In the genomic region with DNA sequence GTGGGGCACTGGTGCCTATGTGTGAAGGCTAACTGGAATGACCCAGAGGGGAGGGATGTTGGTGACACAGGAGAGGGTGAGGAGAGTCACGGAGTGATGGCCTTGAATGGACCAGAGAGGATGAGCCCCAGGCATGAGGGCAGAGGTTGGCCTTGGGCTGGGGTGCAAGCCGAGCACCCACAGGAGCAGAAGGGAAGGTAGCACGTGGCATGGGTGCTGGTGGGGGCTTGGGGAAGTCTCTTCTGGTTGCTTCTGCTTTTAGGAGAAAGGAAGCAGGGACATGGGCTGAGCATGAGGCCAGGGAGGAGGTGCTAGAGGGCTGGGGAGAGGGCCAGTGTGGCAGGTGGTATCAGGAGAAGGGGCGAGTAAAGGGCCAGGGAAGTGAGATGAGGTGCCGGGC, we compare ENCODE assay signal across 20 cellular contexts.
"Had no signal": no experiment of that assay in that cellular context is flagged by ENCODE, and none has a peak within 500 bp of the region (broad histone marks: within the 10 kb centered on the region; RNA-seq: fewer than 3 reads in every experiment).

No MANE protein-coding gene starts in this region.

- H3K4me1 Mint-ChIP-seq: activated CD4-positive, alpha-beta T cell treated with anti-CD3 and anti-CD28 coated beads, Interleukin-2, amount 10 ng/mL, durations not matched to agents 7 days and 5 days; activated CD8-positive, alpha-beta memory T cell treated with anti-CD3 and anti-CD28 coated beads, Interleukin-2, amount 10 ng/mL, durations not matched to agents 7 days and 5 days; activated naive CD8-positive, alpha-beta T cell treated with anti-CD3 and anti-CD28 coated beads, Interleukin-2, amount 50 U/mL, for 24 hours; nephron had no signal

- H3K4me1 ChIP-seq: suprapubic skin, tibial nerve, uterus had no signal

- H3K27me3 ChIP-seq: cardiac muscle cell, spleen, stomach, suprapubic skin, tibial nerve, uterus had no signal

- H3K9me3 ChIP-seq: spleen, stomach, suprapubic skin, tibial nerve, uterus had no signal

- H3K27me3 Mint-ChIP-seq: activated CD8-positive, alpha-beta memory T cell treated with anti-CD3 and anti-CD28 coated beads, Interleukin-2, amount 10 ng/mL, durations not matched to agents 7 days and 5 days had no signal

- ATAC-seq: activated CD8-positive, alpha-beta memory T cell treated with anti-CD3 and anti-CD28 coated beads, Interleukin-2, amount 10 ng/mL, durations not matched to agents 7 days and 5 days; activated CD8-positive, alpha-beta T cell treated with anti-CD3 and anti-CD28 coated beads for 36 hours had no signal

- H3K27ac Mint-ChIP-seq: activated CD4-positive, alpha-beta T cell treated with anti-CD3 and anti-CD28 coated beads, Interleukin-2, amount 10 ng/mL, durations not matched to agents 7 days and 5 days; activated CD8-positive, alpha-beta memory T cell treated with anti-CD3 and anti-CD28 coated beads, Interleukin-2, amount 10 ng/mL, durations not matched to agents 7 days and 5 days; activated CD8-positive, alpha-beta T cell treated with anti-CD3 and anti-CD28 coated beads for 36 hours; activated naive CD8-positive, alpha-beta T cell treated with anti-CD3 and anti-CD28 coated beads, Interleukin-2, amount 50 U/mL, for 24 hours; nephron had no signal

- H3K36me3 Mint-ChIP-seq: activated CD8-positive, alpha-beta memory T cell treated with anti-CD3 and anti-CD28 coated beads, Interleukin-2, amount 10 ng/mL, durations not matched to agents 7 days and 5 days had no signal

- H3K27ac ChIP-seq: cardiac muscle cell, epithelial cell of prostate, stomach, suprapubic skin, tibial nerve, uterus, WERI-Rb-1 had no signal

- DNase-seq: activated CD4-positive, alpha-beta T cell treated with anti-CD3 and anti-CD28 coated beads, Interleukin-2, amount 10 ng/mL, durations not matched to agents 7 days and 5 days; activated CD4-positive, CD25-positive, alpha-beta regulatory T cell treated with anti-CD3 and anti-CD28 coated beads, Interleukin-2, amount 50 U/mL, for 72 hours; activated CD8-positive, alpha-beta memory T cell treated with anti-CD3 and anti-CD28 coated beads, Interleukin-2, amount 10 ng/mL, durations not matched to agents 7 days and 5 days; activated CD8-positive, alpha-beta T cell treated with anti-CD3 and anti-CD28 coated beads for 36 hours; activated effector memory CD4-positive, alpha-beta T cell treated with anti-CD3 and anti-CD28 coated beads, Interleukin-2, amount 50 U/mL, for 16 hours; activated naive CD4-positive, alpha-beta T cell treated with anti-CD3 and anti-CD28 coated beads, Interleukin-2, amount 50 U/mL, for 16 hours; activated naive CD8-positive, alpha-beta T cell treated with anti-CD3 and anti-CD28 coated beads, Interleukin-2, amount 50 U/mL, for 24 hours; activated T-cell treated with anti-CD3 and anti-CD28 coated beads for 4 hours; mammary epithelial cell; midbrain; spleen; stimulated activated CD4-positive, alpha-beta T cell treated with anti-CD3 and anti-CD28 coated beads, Interleukin-4, amount 100 ng/mL, for 1 hour; stomach; uterus; WERI-Rb-1 had no signal

- H3K4me3 Mint-ChIP-seq: activated CD4-positive, alpha-beta T cell treated with anti-CD3 and anti-CD28 coated beads, Interleukin-2, amount 10 ng/mL, durations not matched to agents 7 days and 5 days; activated CD8-positive, alpha-beta memory T cell treated with anti-CD3 and anti-CD28 coated beads, Interleukin-2, amount 10 ng/mL, durations not matched to agents 7 days and 5 days; activated CD8-positive, alpha-beta T cell treated with anti-CD3 and anti-CD28 coated beads for 36 hours; activated naive CD8-positive, alpha-beta T cell treated with anti-CD3 and anti-CD28 coated beads, Interleukin-2, amount 50 U/mL, for 24 hours; nephron had no signal

- H3K9me3 Mint-ChIP-seq: activated CD4-positive, alpha-beta T cell treated with anti-CD3 and anti-CD28 coated beads, Interleukin-2, amount 10 ng/mL, durations not matched to agents 7 days and 5 days; activated CD8-positive, alpha-beta T cell treated with anti-CD3 and anti-CD28 coated beads for 36 hours; activated naive CD8-positive, alpha-beta T cell treated with anti-CD3 and anti-CD28 coated beads, Interleukin-2, amount 50 U/mL, for 24 hours; nephron had no signal
